Comparison of ENCODE assay signal across 31 cellular contexts in the genomic region with DNA sequence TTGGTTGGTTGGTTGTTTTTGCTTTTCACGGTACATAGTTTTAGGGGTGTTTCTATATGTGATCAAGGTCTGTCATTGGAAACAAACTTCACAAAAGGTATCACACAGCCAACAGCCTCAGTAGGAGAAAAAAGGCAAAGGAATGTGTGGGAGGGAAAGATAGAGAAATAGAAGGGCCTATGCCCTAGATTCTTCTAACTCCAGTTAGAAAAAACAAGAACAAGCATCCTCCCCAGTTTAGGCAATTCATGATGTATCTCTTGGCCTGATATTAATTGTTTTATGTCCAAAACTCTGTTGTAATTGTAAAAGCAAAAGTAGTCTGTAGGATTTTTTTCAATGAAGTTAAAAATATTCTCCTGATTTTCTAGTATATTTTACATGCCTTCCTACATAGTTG.
"Had no signal": no experiment of that assay in that cellular context is flagged by ENCODE, and none has a peak within 500 bp of the region (broad histone marks: within the 10 kb centered on the region; RNA-seq: fewer than 3 reads in every experiment).

No MANE protein-coding gene starts in this region.

- H3K4me3 Mint-ChIP-seq: activated CD4-positive, alpha-beta T cell treated with anti-CD3 and anti-CD28 coated beads for 36 hours; activated CD4-positive, alpha-beta T cell treated with anti-CD3 and anti-CD28 coated beads, Interleukin-2, amount 10 ng/mL, durations not matched to agents 7 days and 5 days; activated CD8-positive, alpha-beta T cell treated with anti-CD3 and anti-CD28 coated beads, Interleukin-2, amount 10 ng/mL, durations not matched to agents 7 days and 5 days; activated naive CD8-positive, alpha-beta T cell treated with anti-CD3 and anti-CD28 coated beads for 36 hours; T-helper 1 cell treated with Interleukin-12 subunit alpha and Interleukin-12 subunit beta and Interleukin-4 antibody, amounts not matched to agents 30 μg/mL and 1 μg/mL, for 36 hours; T-helper 2 cell treated with Interferon-gamma antibody and Interleukin-4, amounts not matched to agents 5 μg/mL and 100 μg/mL, for 36 hours; WTC11 had no signal

- H3K4me3 ChIP-seq: body of pancreas, breast epithelium, Peyer's patch, SJSA1 had no signal

- H3K27ac ChIP-seq: body of pancreas, Peyer's patch, SJSA1 had no signal

- H3K9me3 Mint-ChIP-seq: activated CD4-positive, alpha-beta T cell treated with anti-CD3 and anti-CD28 coated beads, Interleukin-2, amount 10 ng/mL, durations not matched to agents 7 days and 5 days; activated naive CD8-positive, alpha-beta T cell treated with anti-CD3 and anti-CD28 coated beads for 36 hours; T-helper 1 cell treated with Interleukin-12 subunit alpha and Interleukin-12 subunit beta and Interleukin-4 antibody, amounts not matched to agents 30 μg/mL and 1 μg/mL, for 36 hours; T-helper 2 cell treated with Interferon-gamma antibody and Interleukin-4, amounts not matched to agents 5 μg/mL and 100 μg/mL, for 36 hours had no signal

- H3K4me1 Mint-ChIP-seq: activated CD4-positive, alpha-beta T cell treated with anti-CD3 and anti-CD28 coated beads for 36 hours; activated CD4-positive, alpha-beta T cell treated with anti-CD3 and anti-CD28 coated beads, Interleukin-2, amount 10 ng/mL, durations not matched to agents 7 days and 5 days; activated naive CD8-positive, alpha-beta T cell treated with anti-CD3 and anti-CD28 coated beads for 36 hours; WTC11 had no signal

- DNase-seq: activated CD4-positive, alpha-beta T cell treated with anti-CD3 and anti-CD28 coated beads for 36 hours; activated CD4-positive, alpha-beta T cell treated with anti-CD3 and anti-CD28 coated beads, Interleukin-2, amount 10 ng/mL, durations not matched to agents 7 days and 5 days; activated CD4-positive, alpha-beta T cell treated with anti-CD3 and anti-CD28 coated beads, Interleukin-2, amount 50 U/mL, for 48 hours; activated CD8-positive, alpha-beta T cell treated with anti-CD3 and anti-CD28 coated beads, Interleukin-2, amount 10 ng/mL, durations not matched to agents 7 days and 5 days; activated effector memory CD4-positive, alpha-beta T cell treated with anti-CD3 and anti-CD28 coated beads, Interleukin-2, amount 50 U/mL, for 16 hours; activated naive CD4-positive, alpha-beta T cell; activated naive CD4-positive, alpha-beta T cell treated with anti-CD3 and anti-CD28 coated beads, Interleukin-2, amount 50 U/mL, for 16 hours; activated naive CD8-positive, alpha-beta T cell treated with anti-CD3 and anti-CD28 coated beads for 36 hours; activated T-cell treated with anti-CD3 and anti-CD28 coated beads for 4 hours; activated T-cell treated with anti-CD3 and anti-CD28 coated beads, Interleukin-2, amount 50 U/mL, for 48 hours; body of pancreas; KG1; MM.1S; MV-4-11; NCI-H1092; NCI-H1436 treated with DMSO at 0.1 percent for 48 hours; NCI-H1694 treated with DMSO at 0.1 percent for 48 hours; NCI-H2029; NCI-H345; NCI-H524 treated with DMSO at 0.1 percent for 48 hours; PC-3; Peyer's patch; RPMI8226; SHP77 treated with DMSO at 0.1 percent for 48 hours; SK-N-SH had no signal

- H3K36me3 ChIP-seq: breast epithelium, Peyer's patch, SJSA1 had no signal

- ATAC-seq: activated CD4-positive, alpha-beta T cell treated with anti-CD3 and anti-CD28 coated beads for 36 hours; activated CD4-positive, CD25-positive, alpha-beta regulatory T cell treated with anti-CD3 and anti-CD28 coated beads, Interleukin-2, amount 50 U/mL, for 24 hours; activated CD8-positive, alpha-beta T cell treated with anti-CD3 and anti-CD28 coated beads, Interleukin-2, amount 10 ng/mL, durations not matched to agents 7 days and 5 days; body of pancreas; PC-3; WTC11 had no signal

- H3K9ac ChIP-seq: SK-N-SH had no signal

- H3K4me2 ChIP-seq: SK-N-SH had no signal

- H3K36me3 Mint-ChIP-seq: activated naive CD8-positive, alpha-beta T cell treated with anti-CD3 and anti-CD28 coated beads for 36 hours; WTC11 had no signal

- H3K27ac Mint-ChIP-seq: activated CD4-positive, alpha-beta T cell treated with anti-CD3 and anti-CD28 coated beads for 36 hours; activated CD4-positive, alpha-beta T cell treated with anti-CD3 and anti-CD28 coated beads, Interleukin-2, amount 10 ng/mL, durations not matched to agents 7 days and 5 days; activated CD8-positive, alpha-beta T cell treated with anti-CD3 and anti-CD28 coated beads, Interleukin-2, amount 10 ng/mL, durations not matched to agents 7 days and 5 days; activated naive CD8-positive, alpha-beta T cell treated with anti-CD3 and anti-CD28 coated beads for 36 hours; T-helper 1 cell treated with Interleukin-12 subunit alpha and Interleukin-12 subunit beta and Interleukin-4 antibody, amounts not matched to agents 30 μg/mL and 1 μg/mL, for 36 hours; T-helper 2 cell treated with Interferon-gamma antibody and Interleukin-4, amounts not matched to agents 5 μg/mL and 100 μg/mL, for 36 hours; WTC11 had no signal

- H3K4me1 ChIP-seq: breast epithelium, Peyer's patch, SJSA1 had no signal

- H3K27me3 ChIP-seq: body of pancreas, breast epithelium, Peyer's patch, SJSA1 had no signal

- H3K9me3 ChIP-seq: body of pancreas, breast epithelium, Peyer's patch, SK-N-SH had no signal

- H3K27me3 Mint-ChIP-seq: activated CD4-positive, alpha-beta T cell treated with anti-CD3 and anti-CD28 coated beads, Interleukin-2, amount 10 ng/mL, durations not matched to agents 7 days and 5 days; activated naive CD8-positive, alpha-beta T cell treated with anti-CD3 and anti-CD28 coated beads for 36 hours had no signal
